ENCODE assay signal across 28 cellular contexts in the genomic region with DNA sequence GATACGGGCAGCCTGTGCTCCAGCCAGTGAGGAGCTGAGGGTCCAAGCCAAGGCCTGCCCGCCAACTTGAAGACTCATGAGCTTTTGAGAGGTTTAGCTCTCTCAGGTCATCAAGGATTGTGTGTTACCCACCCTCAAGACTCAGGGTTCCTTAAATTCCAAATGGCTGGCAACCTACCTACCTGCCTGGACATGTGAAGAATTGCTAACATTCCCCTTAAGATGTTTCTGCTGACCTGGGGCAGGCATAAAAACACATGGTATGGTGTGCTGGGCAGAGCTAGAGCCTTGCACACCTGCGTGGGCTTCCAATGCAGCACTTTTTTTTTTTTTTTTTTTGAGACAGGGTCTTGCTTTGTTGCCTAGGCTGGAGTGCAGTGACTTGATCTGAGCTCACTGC.
"Had no signal": no experiment of that assay in that cellular context is flagged by ENCODE, and none has a peak within 500 bp of the region (broad histone marks: within the 10 kb centered on the region; RNA-seq: fewer than 3 reads in every experiment).

No MANE protein-coding gene starts in this region.

- H3K4me3 ChIP-seq: coronary artery, dorsolateral prefrontal cortex, esophagus squamous epithelium, gastroesophageal sphincter, heart left ventricle, hepatocyte, left lung, lower lobe of right lung, mucosa of descending colon had no signal

- FAIRE-seq: colon, endothelial cell of umbilical vein, frontal cortex had no signal

- H3K4me1 Mint-ChIP-seq: mesothelial cell of epicardium had no signal

- DNase-seq: dermis blood vessel endothelial cell; dorsolateral prefrontal cortex; effector CD4-positive, alpha-beta T cell; effector memory CD4-positive, alpha-beta T cell; erythroblast; esophagus squamous epithelium; foreskin fibroblast; heart left ventricle; hypothalamus; immature natural killer cell; islet precursor cell; left cardiac atrium; left lung; left ventricle myocardium superior; lower lobe of right lung; mesenchymal stem cell; mucosa of descending colon; naive B cell; naive thymus-derived CD8-positive, alpha-beta T cell had no signal

- H3K27ac ChIP-seq: coronary artery, dorsolateral prefrontal cortex, epithelial cell of prostate, esophagus squamous epithelium, gastroesophageal sphincter, heart left ventricle, hepatocyte, left lung, lower lobe of right lung had no signal

- H3K9me3 Mint-ChIP-seq: immature natural killer cell; mesothelial cell of epicardium; naive B cell; naive thymus-derived CD8-positive, alpha-beta T cell had no signal

- H3K27ac Mint-ChIP-seq: mesothelial cell of epicardium had no signal

- H2AFZ ChIP-seq: hepatocyte had no signal

- ATAC-seq: esophagus mucosa; gastroesophageal sphincter; heart left ventricle; left cardiac atrium; left lung; left ventricle myocardium superior; lower lobe of right lung; mucosa of descending colon; naive thymus-derived CD8-positive, alpha-beta T cell had no signal

- H3K9me3 ChIP-seq: esophagus squamous epithelium, gastroesophageal sphincter, heart left ventricle, left lung, lower lobe of right lung, mucosa of descending colon had no signal

- H3K27me3 Mint-ChIP-seq: naive B cell; naive thymus-derived CD8-positive, alpha-beta T cell had no signal

- H3K27me3 ChIP-seq: dorsolateral prefrontal cortex, esophagus squamous epithelium, gastroesophageal sphincter, heart left ventricle, hepatocyte, left lung had no signal

- H3K4me3 Mint-ChIP-seq: immature natural killer cell; mesothelial cell of epicardium; naive B cell; naive thymus-derived CD8-positive, alpha-beta T cell had no signal

- H3K4me2 ChIP-seq: hepatocyte had no signal

- H3K4me1 ChIP-seq: esophagus squamous epithelium, left lung, lower lobe of right lung had no signal
